10 cellular contexts compared by ENCODE assay signal in genomic region chr10:79090134-79090803, GRCh38. TPM values are rescaled to one million over a fixed set of nuclear protein-coding genes. Genes with fewer than 3 reads are reported as not detected.
DNase-seq lines count a peak whose midpoint lies in the region; ATAC-seq and TF ChIP-seq lines count a peak whose summit lies in the region.
"Had no signal": no experiment of that assay in that cellular context is flagged by ENCODE, and none has a peak within 500 bp of the region (broad histone marks: within the 10 kb centered on the region; RNA-seq: fewer than 3 reads in every experiment).

No MANE protein-coding gene starts in this region.

- H3K27ac ChIP-seq in sigmoid colon, result peak overlapping the region; percentile 20 to 63 (median 24)
- H3K27ac ChIP-seq: 22Rv1 had no signal

- peaks cover 0 to 96% (median 85%) of the 10 kb centered on the region in 4 donors for H3K4me1 ChIP-seq in sigmoid colon

- ATAC-seq in HG03103 (IDR thresholded peaks at IDR 0.05; ENCODE audit: low read depth, unreplicated experiment), result peak; percentile 59
- ATAC-seq in activated T-helper 17 cell treated with anti-CD3 and anti-CD28 coated beads, Interleukin-2, amount 50 U/mL, for 72 hours (replicated peaks), result no peak
- ATAC-seq in HG03571 (IDR thresholded peaks at IDR 0.05; ENCODE audit: unreplicated experiment), result no peak
- ATAC-seq: activated CD4-positive, CD25-positive, alpha-beta regulatory T cell treated with anti-CD3 and anti-CD28 coated beads, Interleukin-2, amount 50 U/mL, for 24 hours had no signal

- no peak overlapping the region for H3K4me3 Mint-ChIP-seq in activated T-helper 17 cell treated with anti-CD3 and anti-CD28 coated beads, Interleukin-2, amount 50 U/mL, for 72 hours

- 28 to 48% methylated on average over 6 of the region's 6 CpGs for WGBS in sigmoid colon, 2 donors

- no peaks in the 10 kb centered on the region for H3K36me3 Mint-ChIP-seq in activated T-helper 17 cell treated with anti-CD3 and anti-CD28 coated beads, Interleukin-2, amount 50 U/mL, for 72 hours (ENCODE audit: low read depth)

- peak; percentile 39 for DNase-seq in NCI-H1092 treated with DMSO at 0.1 percent for 48 hours (lab: John Stamatoyannopoulos, UW)
- DNase-seq in NCI-H1092 (lab: John Stamatoyannopoulos, UW), result no peak
- DNase-seq in sigmoid colon, result no peak
- no peak for DNase-seq in NCI-H524 treated with DMSO at 0.1 percent for 48 hours (lab: John Stamatoyannopoulos, UW)
- DNase-seq in activated CD4-positive, alpha-beta T cell treated with anti-CD3 and anti-CD28 coated beads, Interleukin-2, amount 50 U/mL, for 1 hour, result no peak

- H3K4me3 ChIP-seq in sigmoid colon, result no peak overlapping the region

- H3K27me3 ChIP-seq in sigmoid colon, result no peaks in the 10 kb centered on the region

- H3K9me3 ChIP-seq in sigmoid colon, result no peaks in the 10 kb centered on the region

- H3K4me1 Mint-ChIP-seq in activated T-helper 17 cell treated with anti-CD3 and anti-CD28 coated beads, Interleukin-2, amount 50 U/mL, for 72 hours, result peaks cover 11% of the 10 kb centered on the region

- no peak for TF ChIP-seq CTCF in sigmoid colon (IDR thresholded peaks at IDR 0.05)

- H3K27ac Mint-ChIP-seq in activated T-helper 17 cell treated with anti-CD3 and anti-CD28 coated beads, Interleukin-2, amount 50 U/mL, for 72 hours, result peak overlapping the region; percentile 66

- no peak for TF ChIP-seq POLR2A in sigmoid colon (IDR thresholded peaks at IDR 0.05)

- no peaks in the 10 kb centered on the region for H3K36me3 ChIP-seq in sigmoid colon

- TF ChIP-seq EP300 in sigmoid colon (IDR thresholded peaks at IDR 0.05), result no peak

- H3K9me3 Mint-ChIP-seq in activated T-helper 17 cell treated with anti-CD3 and anti-CD28 coated beads, Interleukin-2, amount 50 U/mL, for 72 hours, result no peaks in the 10 kb centered on the region

- H3K27me3 Mint-ChIP-seq in activated T-helper 17 cell treated with anti-CD3 and anti-CD28 coated beads, Interleukin-2, amount 50 U/mL, for 72 hours, result no peaks in the 10 kb centered on the region

- intact Hi-C loops in sigmoid colon (cut with DNase I), result no loop called here

RNA-seq across cellular contexts. Expression of gene ZMIZ1, which starts 21.5 kb away (rescaled TPM):
- total RNA-seq in activated T-helper 17 cell treated with anti-CD3 and anti-CD28 coated beads, Interleukin-2, amount 50 U/mL, for 72 hours, result 10 to 100 TPM; 32.9 to 82.6 TPM
- total RNA-seq in sigmoid colon, result 10 to 100 TPM; 26.5 to 49.3 (median 37.5) TPM
- polyA plus RNA-seq in sigmoid colon, result 10 to 100 TPM; 17.4 to 31.5 (median 25.4) TPM
